Comparison of ENCODE assay signal across 15 cellular contexts in genomic region chr17:34711646-34712045, GRCh38.
DNase-seq lines count a peak whose midpoint lies in the region; ATAC-seq and TF ChIP-seq lines count a peak whose summit lies in the region.
"Had no signal": no experiment of that assay in that cellular context is flagged by ENCODE, and none has a peak within 500 bp of the region (broad histone marks: within the 10 kb centered on the region; RNA-seq: fewer than 3 reads in every experiment).

No MANE protein-coding gene starts in this region.

- no peaks in the 10 kb centered on the region for H3K36me3 Mint-ChIP-seq in H9 (ENCODE audit: insufficient read depth in 1 of 3, low read depth in 3 of 3)
- H3K36me3 Mint-ChIP-seq in nephron progenitor cell (ENCODE audit: low read depth): no peaks in the 10 kb centered on the region
- H3K36me3 Mint-ChIP-seq: CD14-positive monocyte had no signal

- no peak overlapping the region for H3K27ac Mint-ChIP-seq in H9
- H3K27ac Mint-ChIP-seq in nephron progenitor cell: no peak overlapping the region
- H3K27ac Mint-ChIP-seq: T-helper 17 cell had no signal

- H3K4me1 ChIP-seq in H9 (ENCODE audit: insufficient read depth, low read length) (no peaks in the 10 kb centered on the region; the same call in 1 of the 2 replicates), gastroesophageal sphincter (no peaks in the 10 kb centered on the region)

- H3K56ac ChIP-seq in H9 (ENCODE audit: insufficient read length, low read depth, low read length): no peak overlapping the region

- H3K36me3 ChIP-seq in WERI-Rb-1 (no peaks in the 10 kb centered on the region), gastroesophageal sphincter (no peaks in the 10 kb centered on the region)

- no peak overlapping the region for H3K4ac ChIP-seq in H9 (ENCODE audit: low read depth, low read length)

- H3K4me3 ChIP-seq in WERI-Rb-1 (ENCODE audit: low read depth, low read length): no peak overlapping the region
- no peak overlapping the region for H3K4me3 ChIP-seq in gastroesophageal sphincter

- no peak overlapping the region for H3K23ac ChIP-seq in H9 (ENCODE audit: insufficient read length, low read depth, low read length)

- H2BK20ac ChIP-seq in H9 (ENCODE audit: low read depth, low read length, poor library complexity, severe bottlenecking): no peak overlapping the region

- H2AFZ ChIP-seq in H9 (ENCODE audit: low read length): no peak overlapping the region

- H2BK15ac ChIP-seq in H9 (ENCODE audit: low read depth, low read length): no peak overlapping the region

- TF ChIP-seq POLR2A in gastroesophageal sphincter (IDR thresholded peaks at IDR 0.05): no peak

- no CpG with 5 or more reads among the region's 5 CpGs for WGBS in H9 (ENCODE audit: extremely low coverage, insufficient read length, low lambda C conversion rate)
- 67% methylated on average over 4 of the region's 5 CpGs; no CpG with 5 or more reads in 1 of the 2 donors for WGBS in gastroesophageal sphincter (ENCODE audit: low coverage in 1 of 2), 2 donors

- H3K27me3 ChIP-seq in H9 (ENCODE audit: insufficient read depth, low read length) (no peaks in the 10 kb centered on the region; the same call in 1 of the 2 replicates), WERI-Rb-1 (ENCODE audit: insufficient read depth, low read depth, severe bottlenecking) (no peaks in the 10 kb centered on the region), gastroesophageal sphincter (peaks cover 41% of the 10 kb centered on the region)

- no peak overlapping the region for H2BK120ac ChIP-seq in H9 (ENCODE audit: low read depth, low read length, poor library complexity, severe bottlenecking)

- no peaks in the 10 kb centered on the region for H3K79me2 ChIP-seq in H9 (ENCODE audit: insufficient read depth, low read length)

- H3K4me2 ChIP-seq in H9 (ENCODE audit: insufficient read depth, insufficient read length, low read length): no peak overlapping the region

- TF ChIP-seq CTCF in H9 (conservative IDR thresholded peaks at IDR 0.05): no peak
- no peak for TF ChIP-seq CTCF in WERI-Rb-1 (IDR thresholded peaks at IDR 0.05; ENCODE audit: low read depth, low read length)
- no peak for TF ChIP-seq CTCF in nephron progenitor cell (IDR thresholded peaks at IDR 0.05)
- no peak for TF ChIP-seq CTCF in gastroesophageal sphincter (IDR thresholded peaks at IDR 0.05)

- H3K9me3 Mint-ChIP-seq in H9 (no peaks in the 10 kb centered on the region; a peak in 1 of 5 replicates), nephron progenitor cell (no peaks in the 10 kb centered on the region)

- no peak overlapping the region for H3K4me3 Mint-ChIP-seq in H9
- no peak overlapping the region for H3K4me3 Mint-ChIP-seq in nephron progenitor cell
- H3K4me3 Mint-ChIP-seq: CD14-positive monocyte, T-helper 17 cell had no signal

- H4K5ac ChIP-seq in H9 (ENCODE audit: insufficient read length, low read depth, low read length): no peak overlapping the region

- no peaks in the 10 kb centered on the region for H4K20me1 ChIP-seq in H9 (ENCODE audit: control insufficient read depth, insufficient read depth, insufficient read length)

- no peak overlapping the region for H3K27ac ChIP-seq in H9 (ENCODE audit: insufficient read length, low read depth, low read length)
- no peak overlapping the region for H3K27ac ChIP-seq in WERI-Rb-1
- no peak overlapping the region for H3K27ac ChIP-seq in gastroesophageal sphincter
- H3K27ac ChIP-seq: HL-60 had no signal

- no peak overlapping the region for H2BK12ac ChIP-seq in H9 (ENCODE audit: insufficient read length, low read depth, low read length)

- no peak overlapping the region for H4K8ac ChIP-seq in H9 (replicated peaks; ENCODE audit: insufficient read length, low read depth, low read length)

- H3K4me1 Mint-ChIP-seq in H9: no peaks in the 10 kb centered on the region
- H3K4me1 Mint-ChIP-seq in nephron progenitor cell: no peaks in the 10 kb centered on the region
- H3K4me1 Mint-ChIP-seq: CD14-positive monocyte, T-helper 17 cell had no signal

- H3K23me2 ChIP-seq in H9 (ENCODE audit: insufficient read length, low read depth, low read length, poor library complexity, severe bottlenecking): no peaks in the 10 kb centered on the region

- TF ChIP-seq EP300 in gastroesophageal sphincter (IDR thresholded peaks at IDR 0.05): no peak

- H3K9ac ChIP-seq in H9 (ENCODE audit: extremely low read depth, insufficient read length, low read length): no peak overlapping the region

- H2BK5ac ChIP-seq in H9 (ENCODE audit: insufficient read length, low read length): no peak overlapping the region

- H3K9me3 ChIP-seq in H9 (ENCODE audit: control insufficient read depth, low read depth, low read length) (no peaks in the 10 kb centered on the region), WERI-Rb-1 (ENCODE audit: severe bottlenecking) (no peaks in the 10 kb centered on the region), gastroesophageal sphincter (no peaks in the 10 kb centered on the region)

- no peak overlapping the region for H3K18ac ChIP-seq in H9 (ENCODE audit: insufficient read length, low read depth, low read length)

- H3K27me3 Mint-ChIP-seq in H9 (ENCODE audit: low read depth) (peaks cover 37% of the 10 kb centered on the region), nephron progenitor cell (ENCODE audit: low read depth, poor library complexity) (peaks cover 53% of the 10 kb centered on the region)

- peak; percentile 17 for DNase-seq in H9
- DNase-seq in NCI-H1694 treated with DMSO at 0.1 percent for 48 hours (lab: John Stamatoyannopoulos, UW): peak; percentile 94
- DNase-seq in WERI-Rb-1: peak; percentile 33
- DNase-seq in islet precursor cell: peak; percentile 36
- DNase-seq in nephron progenitor cell: no peak
- DNase-seq in NCI-H128 (lab: John Stamatoyannopoulos, UW; ENCODE audit: unreplicated experiment): no peak
- DNase-seq: COR-L47, EL, H7, RPMI8226, SIG-M5, T-helper 17 cell had no signal

- H3K79me1 ChIP-seq in H9 (ENCODE audit: insufficient read depth, low read depth, low read length, poor library complexity, severe bottlenecking): no peaks in the 10 kb centered on the region

- no peak overlapping the region for H3T11ph ChIP-seq in H9 (ENCODE audit: low read length)

- no peak overlapping the region for H2AK5ac ChIP-seq in H9 (ENCODE audit: insufficient read length, low read length)

- ATAC-seq in gastroesophageal sphincter: no peak
- ATAC-seq: T-helper 17 cell had no signal

- H3K14ac ChIP-seq in H9 (ENCODE audit: insufficient read depth, low read length): no peak overlapping the region

- no peak overlapping the region for H4K91ac ChIP-seq in H9 (ENCODE audit: insufficient read length, low read depth, low read length)

Comparison
In these comparisons a context has a peak if more than half of its experiments do, and no peak if none do; other contexts are left out.
1. DNase-seq: peak in H9 (single experiment), NCI-H1694 treated with DMSO at 0.1 percent for 48 hours (single experiment), WERI-Rb-1 (single experiment) and islet precursor cell (single experiment); none in nephron progenitor cell (single experiment) and NCI-H128 (single experiment).